Comparison of ENCODE assay signal across 4 cellular contexts in the genomic region with DNA sequence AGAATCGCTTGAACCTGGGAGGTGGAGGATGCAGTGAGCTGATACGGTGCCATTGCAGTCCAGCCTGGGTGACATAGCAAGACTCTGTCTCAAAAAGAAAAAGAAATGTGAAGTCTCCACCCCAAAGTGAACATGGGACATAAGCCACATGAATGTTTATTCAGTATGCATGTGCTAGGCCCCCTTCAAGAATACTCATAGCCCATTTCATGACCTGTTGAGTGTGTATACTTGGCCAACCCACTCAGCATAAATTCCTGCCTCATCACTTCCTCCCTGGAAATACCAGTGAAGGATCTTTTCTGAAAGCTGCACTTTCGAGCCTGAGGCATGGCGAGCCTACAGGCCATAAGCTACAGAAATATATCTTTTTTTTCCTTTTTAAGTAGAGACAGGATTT. TPM values are rescaled to one million over a fixed set of nuclear protein-coding genes. Genes with fewer than 3 reads are reported as not detected.
"Had no signal": no experiment of that assay in that cellular context is flagged by ENCODE, and none has a peak within 500 bp of the region (broad histone marks: within the 10 kb centered on the region; RNA-seq: fewer than 3 reads in every experiment).

No MANE protein-coding gene starts in this region.

RNA-seq across cellular contexts. Expression of a gene that starts 6.8 kb away (rescaled TPM):
- total RNA-seq: LHCN-M2, M059J, MCF 10A, NCI-H460 had no signal

RNA-seq across cellular contexts. Expression of a gene that starts 18.0 kb away (rescaled TPM):
- total RNA-seq: LHCN-M2, M059J, MCF 10A, NCI-H460 had no signal

RNA-seq across cellular contexts. Expression of a gene that starts 24.5 kb away (rescaled TPM):
- total RNA-seq: LHCN-M2, M059J, MCF 10A, NCI-H460 had no signal

RNA-seq across cellular contexts. Expression of a gene that starts 45.3 kb away (rescaled TPM):
- total RNA-seq: LHCN-M2, M059J, MCF 10A had no signal

RNA-seq across cellular contexts. Expression of a gene that starts 49.5 kb away (rescaled TPM):
- total RNA-seq: LHCN-M2, M059J, MCF 10A, NCI-H460 had no signal
